In the genomic region with DNA sequence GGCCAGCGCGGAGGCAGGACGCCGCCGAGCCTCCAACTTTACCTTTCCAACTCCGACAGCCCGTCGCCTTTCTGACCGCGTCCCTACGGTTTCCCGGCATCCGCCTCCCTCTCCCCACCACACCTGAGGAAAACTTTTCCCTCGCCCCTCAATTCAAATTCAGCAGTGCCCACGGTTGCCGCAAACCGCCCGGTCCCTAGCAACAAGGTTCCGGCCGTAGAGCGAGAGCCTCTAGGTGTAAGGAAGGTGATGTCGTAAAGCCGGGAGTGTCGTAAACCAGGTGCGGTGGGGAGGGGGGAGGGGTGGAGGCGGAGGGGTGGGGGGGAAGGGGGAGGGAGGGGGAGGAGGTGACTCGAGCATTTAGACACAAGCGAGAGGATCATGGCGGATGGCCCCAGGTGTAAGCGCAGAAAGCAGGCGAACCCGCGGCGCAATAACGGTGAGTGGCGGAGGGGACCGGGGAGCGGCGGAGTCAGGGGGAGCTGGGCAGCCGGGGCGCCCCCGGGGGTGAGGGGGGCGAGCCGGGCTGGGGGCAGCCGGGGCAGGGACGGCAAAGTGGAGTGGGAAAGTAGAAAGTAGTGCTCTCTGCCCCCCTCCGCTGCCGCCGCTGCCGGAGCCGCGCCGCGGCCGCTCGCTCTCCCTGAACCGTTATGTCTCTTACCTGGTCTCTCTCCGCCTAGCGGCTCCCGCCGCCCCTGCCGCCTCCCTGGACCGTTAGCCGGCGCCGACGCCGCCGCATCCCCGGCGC, we compare ENCODE assay signal across 8 cellular contexts. TPM values are rescaled to one million over a fixed set of nuclear protein-coding genes. Genes with fewer than 3 reads are reported as not detected.
A peak's percentile ranks its signal among the peaks of the same experiment; 100 is the strongest.
DNase-seq lines count a peak whose midpoint lies in the region; ATAC-seq and TF ChIP-seq lines count a peak whose summit lies in the region.

A gene (plus strand): TSS at position 363 of the 748 bp plus-strand sequence. CDS start 19 bp downstream, at position 382.

- DNase-seq in AG09319 (ENCODE audit: extremely low read depth, low read depth) (peak; percentile 86), NCI-H345 treated with DMSO at 0.1 percent for 48 hours (lab: John Stamatoyannopoulos, UW; ENCODE audit: unreplicated experiment) (peak; percentile 53), left colon (peak; percentile 91 to 94)
- DNase-seq in activated CD4-positive, alpha-beta T cell treated with anti-CD3 and anti-CD28 coated beads for 4 hours, result peak; percentile 94 to 95
- DNase-seq in stimulated activated CD4-positive, alpha-beta T cell treated with anti-CD3 and anti-CD28 coated beads, Interleukin-2, amount 100 ng/mL, for 24 hours, result peak; percentile 89 to 92

- peak; percentile 29 for TF ChIP-seq CTCF in AG09319 (IDR thresholded peaks at IDR 0.05; ENCODE audit: low read depth, low read length)

- intact Hi-C loops in left colon (cut with DNase I, micrococcal nuclease), result loop anchor here in 1 of 2 donors (5.0 kb wide), 1 partner anchor 287 kb away; a partner anchor contains a TSS

- H3K27ac ChIP-seq in cingulate gyrus (ENCODE audit: low read depth, low read length), result peak within 1 kb of the TSS; percentile 69

- ATAC-seq in GM18909 (IDR thresholded peaks at IDR 0.05; ENCODE audit: poor library complexity, unreplicated experiment), result peak; percentile 43
- ATAC-seq in HG03196 (IDR thresholded peaks at IDR 0.05; ENCODE audit: unreplicated experiment), result peak; percentile 32
- ATAC-seq in left colon, result peak; percentile 91

RNA-seq across cellular contexts. Expression of the gene that starts here (rescaled TPM):
- 10 to 100 TPM in 1 of 2 donors, 1 to 10 TPM in 1; 8.5 to 24.9 TPM for total RNA-seq in left colon

Comparison
In these comparisons a context has a peak if more than half of its experiments do, and no peak if none do; other contexts are left out.
1. Peak in every context shown above with its lines: DNase-seq, ATAC-seq and H3K27ac ChIP-seq.
2. ATAC-seq: peak in every context shown above with its lines; median percentile 91 in left colon; 43 in GM18909; 32 in HG03196.